In the genomic region with DNA sequence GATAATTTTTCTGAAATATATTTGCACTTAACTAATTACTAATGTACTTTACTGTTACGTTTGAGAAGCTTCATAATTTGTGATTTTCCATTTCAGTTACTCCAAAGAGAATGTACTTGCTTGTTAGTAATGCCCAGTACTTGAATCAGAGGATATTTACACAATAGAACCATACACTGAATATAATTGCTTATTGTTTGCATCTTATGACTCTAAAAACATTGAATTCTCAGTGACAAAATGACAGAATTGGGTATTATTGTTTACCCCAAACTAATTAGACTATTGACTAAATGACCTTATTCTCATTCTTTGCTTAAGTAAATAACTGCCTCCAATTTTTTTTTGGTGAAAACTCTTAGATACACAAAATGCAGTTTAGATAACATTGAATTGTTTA, we compare ENCODE assay signal across 26 cellular contexts.
"Had no signal": no experiment of that assay in that cellular context is flagged by ENCODE, and none has a peak within 500 bp of the region (broad histone marks: within the 10 kb centered on the region; RNA-seq: fewer than 3 reads in every experiment).

No MANE protein-coding gene starts in this region.

- H3K27ac ChIP-seq: adrenal gland, ascending aorta, cardiac muscle cell, pancreas, psoas muscle, right atrium auricular region, stomach, testis, transverse colon had no signal

- H3K27me3 ChIP-seq: adrenal gland, ascending aorta, cardiac muscle cell, pancreas, right atrium auricular region, stomach, testis, transverse colon had no signal

- DNase-seq: activated CD8-positive, alpha-beta T cell treated with anti-CD3 and anti-CD28 coated beads, Interleukin-2, amount 10 ng/mL, durations not matched to agents 7 days and 5 days; activated naive CD4-positive, alpha-beta T cell treated with anti-CD3 and anti-CD28 coated beads for 36 hours; activated naive CD8-positive, alpha-beta T cell treated with anti-CD3 and anti-CD28 coated beads for 36 hours; activated T-cell treated with anti-CD3 and anti-CD28 coated beads for 4 hours; activated T-cell treated with anti-CD3 and anti-CD28 coated beads, Interleukin-2, amount 50 U/mL, for 72 hours; adrenal gland; cortex of kidney; islet precursor cell; left colon; mammary epithelial cell; naive thymus-derived CD8-positive, alpha-beta T cell; nucleus accumbens; pancreas; psoas muscle; stimulated activated CD4-positive, alpha-beta T cell treated with anti-CD3 and anti-CD28 coated beads, Interleukin-1b, Interleukin-23, amount 100 ng/mL, for 48 hours; stimulated activated naive B cell treated with anti-CD40 and anti-IgM and Interleukin-4, amounts not matched to agents 10 μg/mL and 1 μg/mL and 100 μg/mL, for 72 hours; stomach; T-helper 17 cell; testis; transverse colon had no signal

- H3K27me3 Mint-ChIP-seq: activated naive CD8-positive, alpha-beta T cell treated with anti-CD3 and anti-CD28 coated beads for 36 hours; brain; naive thymus-derived CD8-positive, alpha-beta T cell; stimulated activated naive B cell treated with anti-CD40 and anti-IgM and Interleukin-4, amounts not matched to agents 10 μg/mL and 1 μg/mL and 100 μg/mL, for 72 hours; T-helper 17 cell had no signal

- H3K9me3 Mint-ChIP-seq: activated naive CD4-positive, alpha-beta T cell treated with anti-CD3 and anti-CD28 coated beads for 36 hours; activated naive CD8-positive, alpha-beta T cell treated with anti-CD3 and anti-CD28 coated beads for 36 hours; activated T-cell treated with anti-CD3 and anti-CD28 coated beads, Interleukin-2, amount 50 U/mL, for 72 hours; brain; mesothelial cell of epicardium; naive thymus-derived CD8-positive, alpha-beta T cell; neural crest cell; stimulated activated naive B cell treated with anti-CD40 and anti-IgM and Interleukin-4, amounts not matched to agents 10 μg/mL and 1 μg/mL and 100 μg/mL, for 72 hours had no signal

- ATAC-seq: activated CD8-positive, alpha-beta T cell treated with anti-CD3 and anti-CD28 coated beads, Interleukin-2, amount 10 ng/mL, durations not matched to agents 7 days and 5 days; activated T-cell treated with anti-CD3 and anti-CD28 coated beads, Interleukin-2, amount 50 U/mL, for 72 hours; left colon; naive thymus-derived CD8-positive, alpha-beta T cell; pancreas; psoas muscle; stimulated activated naive B cell treated with anti-CD40 and anti-IgM and Interleukin-4, amounts not matched to agents 10 μg/mL and 1 μg/mL and 100 μg/mL, for 72 hours; T-helper 17 cell had no signal

- H3K4me1 ChIP-seq: adrenal gland, ascending aorta, pancreas, psoas muscle, right atrium auricular region, stomach, testis, transverse colon had no signal

- H3K27ac Mint-ChIP-seq: activated CD8-positive, alpha-beta T cell treated with anti-CD3 and anti-CD28 coated beads, Interleukin-2, amount 10 ng/mL, durations not matched to agents 7 days and 5 days; activated naive CD4-positive, alpha-beta T cell treated with anti-CD3 and anti-CD28 coated beads for 36 hours; activated naive CD8-positive, alpha-beta T cell treated with anti-CD3 and anti-CD28 coated beads for 36 hours; activated T-cell treated with anti-CD3 and anti-CD28 coated beads, Interleukin-2, amount 50 U/mL, for 72 hours; mesothelial cell of epicardium; stimulated activated naive B cell treated with anti-CD40 and anti-IgM and Interleukin-4, amounts not matched to agents 10 μg/mL and 1 μg/mL and 100 μg/mL, for 72 hours had no signal

- H3K4me1 Mint-ChIP-seq: activated naive CD8-positive, alpha-beta T cell treated with anti-CD3 and anti-CD28 coated beads for 36 hours; mesothelial cell of epicardium; neural crest cell; stimulated activated naive B cell treated with anti-CD40 and anti-IgM and Interleukin-4, amounts not matched to agents 10 μg/mL and 1 μg/mL and 100 μg/mL, for 72 hours had no signal

- H3K4me3 Mint-ChIP-seq: activated CD8-positive, alpha-beta T cell treated with anti-CD3 and anti-CD28 coated beads, Interleukin-2, amount 10 ng/mL, durations not matched to agents 7 days and 5 days; activated naive CD4-positive, alpha-beta T cell treated with anti-CD3 and anti-CD28 coated beads for 36 hours; activated naive CD8-positive, alpha-beta T cell treated with anti-CD3 and anti-CD28 coated beads for 36 hours; activated T-cell treated with anti-CD3 and anti-CD28 coated beads, Interleukin-2, amount 50 U/mL, for 72 hours; brain; mesothelial cell of epicardium; naive thymus-derived CD8-positive, alpha-beta T cell; neural crest cell; stimulated activated naive B cell treated with anti-CD40 and anti-IgM and Interleukin-4, amounts not matched to agents 10 μg/mL and 1 μg/mL and 100 μg/mL, for 72 hours; T-helper 17 cell had no signal
